ENCODE assay signal across 7 cellular contexts in genomic region chr1:10960954-10961833, GRCh38. TPM values are rescaled to one million over a fixed set of nuclear protein-coding genes. Genes with fewer than 3 reads are reported as not detected.
DNase-seq lines count a peak whose midpoint lies in the region; ATAC-seq and TF ChIP-seq lines count a peak whose summit lies in the region.

No MANE protein-coding gene starts in this region.

- TF ChIP-seq EP300 in gastroesophageal sphincter (IDR thresholded peaks at IDR 0.05) (no peak), tibial nerve (IDR thresholded peaks at IDR 0.05) (peak in 1 of 2 donors; percentile 10)

- CTCF ChIA-PET in RWPE1 (lab: Yijun Ruan, JAX): interaction anchor here (0.6 to 0.7 kb wide), 3 partner anchors 104 to 407 kb away, joined by 3 to 7 read pairs (median 5); no protein-coding TSS in a partner anchor

- H3K27ac Mint-ChIP-seq in osteocyte (ENCODE audit: unreplicated experiment): no peak overlapping the region

- 87% methylated on average over 6 of the region's 30 CpGs; no CpG with 5 or more reads in 1 of the 2 donors for WGBS in gastroesophageal sphincter (ENCODE audit: low coverage in 1 of 2), 2 donors
- 31 to 45% methylated on average over 17 to 30 of the region's 30 CpGs for WGBS in tibial nerve, 2 donors

- peaks cover 5% of the 10 kb centered on the region for H3K4me1 Mint-ChIP-seq in osteocyte (ENCODE audit: unreplicated experiment)

- peak; percentile 65 for ATAC-seq in gastroesophageal sphincter

- H3K27me3 Mint-ChIP-seq in osteocyte (ENCODE audit: unreplicated experiment): peaks cover 24% of the 10 kb centered on the region

- POLR2A ChIA-PET in RWPE1 (lab: Yijun Ruan, JAX; ENCODE audit: low non-redundant PET): no interaction called here

- peaks cover 0 to 21% (median 0%) of the 10 kb centered on the region in 3 donors for H3K4me1 ChIP-seq in gastroesophageal sphincter
- peaks cover 0 to 22% (median 0%) of the 10 kb centered on the region in 4 donors for H3K4me1 ChIP-seq in tibial nerve

- DNase-seq in Jurkat, Clone E6-1 (ENCODE audit: low read depth, low spot score): peak; percentile 67
- peak; percentile 80 for DNase-seq in RWPE1 (ENCODE audit: low spot score)
- DNase-seq in activated T-helper 9 cell treated with anti-CD3 and anti-CD28 coated beads, Interleukin-2, amount 50 U/mL, for 16 hours (ENCODE audit: low read depth): peak; percentile 61
- DNase-seq in osteocyte (ENCODE audit: extremely low spot score, unreplicated experiment): peak; percentile 93
- DNase-seq in tibial nerve (ENCODE audit: low spot score in 2 of 2): peak; percentile 81 to 89

- peak; percentile 5 for TF ChIP-seq CTCF in GM12801 (IDR thresholded peaks at IDR 0.05; ENCODE audit: extremely low read depth, insufficient read length)
- peak; percentile 88 for TF ChIP-seq CTCF in RWPE1 (conservative IDR thresholded peaks at IDR 0.05; ENCODE audit: low read depth)
- peak in 3 of 4 experiments; percentile 72 to 89 (median 84) for TF ChIP-seq CTCF in gastroesophageal sphincter (IDR thresholded peaks at IDR 0.05)
- TF ChIP-seq CTCF in osteocyte (IDR thresholded peaks at IDR 0.05): peak; percentile 83
- peak; percentile 79 to 92 (median 85) for TF ChIP-seq CTCF in tibial nerve (IDR thresholded peaks at IDR 0.05)

- H3K27ac ChIP-seq in RWPE1 (no peak overlapping the region), gastroesophageal sphincter (no peak overlapping the region), tibial nerve (peak overlapping the region in 1 of 4 donors; percentile 35)

- H3K9me3 ChIP-seq in gastroesophageal sphincter (no peaks in the 10 kb centered on the region), tibial nerve (no peaks in the 10 kb centered on the region)

- H3K9me3 Mint-ChIP-seq in osteocyte (ENCODE audit: unreplicated experiment): no peaks in the 10 kb centered on the region

- no peaks in the 10 kb centered on the region for H3K36me3 Mint-ChIP-seq in osteocyte (ENCODE audit: unreplicated experiment)

- H3K4me3 Mint-ChIP-seq in osteocyte (ENCODE audit: unreplicated experiment): no peak overlapping the region

- H3K27me3 ChIP-seq in gastroesophageal sphincter: peaks cover 28% of the 10 kb centered on the region
- no peaks in the 10 kb centered on the region for H3K27me3 ChIP-seq in tibial nerve

- TF ChIP-seq POLR2A in gastroesophageal sphincter (IDR thresholded peaks at IDR 0.05): no peak
- TF ChIP-seq POLR2A in tibial nerve (IDR thresholded peaks at IDR 0.05): no peak

- H3K36me3 ChIP-seq in gastroesophageal sphincter: no peaks in the 10 kb centered on the region
- no peaks in the 10 kb centered on the region for H3K36me3 ChIP-seq in tibial nerve

- no peak overlapping the region for H3K4me3 ChIP-seq in Jurkat, Clone E6-1 (ENCODE audit: low read length)
- no peak overlapping the region for H3K4me3 ChIP-seq in gastroesophageal sphincter
- no peak overlapping the region for H3K4me3 ChIP-seq in tibial nerve

RNA-seq across cellular contexts. Expression of gene TARDBP, which starts 51.3 kb away (rescaled TPM):
- polyA plus RNA-seq in Jurkat, Clone E6-1 (2012; ENCODE audit: insufficient read depth, insufficient read length): 237 TPM
- total RNA-seq in gastroesophageal sphincter (100 to 1,000 TPM in 3 of 4 donors, 10 to 100 TPM in 1; 60.3 to 170 (median 112) TPM), osteocyte (117 and 119 TPM in 2 replicates), tibial nerve (100 to 1,000 TPM; 165 to 237 (median 171) TPM)

Comparison
In these comparisons a context has a peak if more than half of its experiments do, and no peak if none do; other contexts are left out.
1. CTCF ChIP-seq: peak in every context shown above with its lines; median percentile 88 in RWPE1; 85 in tibial nerve; 84 in gastroesophageal sphincter; 83 in osteocyte; 5 in GM12801.